In the genomic region with DNA sequence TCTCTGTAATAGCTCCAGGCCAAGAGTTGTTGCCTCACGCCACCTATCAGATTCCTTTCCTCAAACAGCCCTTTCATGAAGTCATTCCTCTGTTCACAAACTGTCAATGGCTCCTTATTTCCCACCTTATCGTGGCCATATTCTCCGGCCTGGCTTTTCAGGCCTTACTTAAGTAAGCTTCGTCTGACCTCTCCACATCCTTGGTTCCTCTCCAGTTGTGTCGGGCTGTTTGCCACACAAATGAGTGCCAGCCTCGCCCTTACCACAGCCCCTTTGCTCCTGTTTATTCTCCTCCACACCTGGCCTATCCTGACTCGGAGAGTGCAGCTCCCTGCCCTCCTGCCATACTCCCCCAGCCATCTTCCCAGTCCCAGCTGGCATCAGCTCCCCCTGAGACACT, we compare ENCODE assay signal across 11 cellular contexts. TPM values are rescaled to one million over a fixed set of nuclear protein-coding genes. Genes with fewer than 3 reads are reported as not detected.
DNase-seq lines count a peak whose midpoint lies in the region; ATAC-seq and TF ChIP-seq lines count a peak whose summit lies in the region.
"Had no signal": no experiment of that assay in that cellular context is flagged by ENCODE, and none has a peak within 500 bp of the region (broad histone marks: within the 10 kb centered on the region; RNA-seq: fewer than 3 reads in every experiment).

No MANE protein-coding gene starts in this region.

- TF ChIP-seq CTCF in mesothelial cell of epicardium (IDR thresholded peaks at IDR 0.05; ENCODE audit: unreplicated experiment) (no peak), testis (IDR thresholded peaks at IDR 0.05) (no peak)

- ATAC-seq in activated CD8-positive, alpha-beta memory T cell treated with anti-CD3 and anti-CD28 coated beads, Interleukin-2, amount 10 ng/mL, durations not matched to agents 7 days and 5 days = no peak
- ATAC-seq in HG02623 (IDR thresholded peaks at IDR 0.05; ENCODE audit: unreplicated experiment) = no peak

- peak overlapping the region; percentile 27 for H3K27ac Mint-ChIP-seq in activated T-cell treated with anti-CD3 and anti-CD28 coated beads, Interleukin-2, amount 50 U/mL, for 24 hours
- no peak overlapping the region for H3K27ac Mint-ChIP-seq in activated CD8-positive, alpha-beta memory T cell treated with anti-CD3 and anti-CD28 coated beads, Interleukin-2, amount 10 ng/mL, durations not matched to agents 7 days and 5 days
- H3K27ac Mint-ChIP-seq in mesothelial cell of epicardium = no peak overlapping the region

- H3K9me3 ChIP-seq in testis (no peaks in the 10 kb centered on the region), MG63 (no peaks in the 10 kb centered on the region)

- H3K27me3 ChIP-seq in testis (no peaks in the 10 kb centered on the region), MG63 (no peaks in the 10 kb centered on the region)

- no peaks in the 10 kb centered on the region for H3K9me3 Mint-ChIP-seq in activated T-cell treated with anti-CD3 and anti-CD28 coated beads, Interleukin-2, amount 50 U/mL, for 24 hours
- no peaks in the 10 kb centered on the region for H3K9me3 Mint-ChIP-seq in activated CD8-positive, alpha-beta memory T cell treated with anti-CD3 and anti-CD28 coated beads, Interleukin-2, amount 10 ng/mL, durations not matched to agents 7 days and 5 days (ENCODE audit: low read depth)
- no peaks in the 10 kb centered on the region for H3K9me3 Mint-ChIP-seq in mesothelial cell of epicardium

- no peak overlapping the region for H3K27ac ChIP-seq in testis

- WGBS in testis, 2 donors = 92 to 93% methylated on average over 7 of the region's 7 CpGs

- intact Hi-C loops in testis (cut with DNase I; ENCODE audit: low total_unique reads) = no loop called here

- CTCF ChIA-PET in activated CD8-positive, alpha-beta memory T cell treated with anti-CD3 and anti-CD28 coated beads, Interleukin-2, amount 10 ng/mL, durations not matched to agents 7 days and 5 days (lab: Charles Lee) = interaction anchor here (0.7 to 24.4 kb wide), 7 partner anchors 11 to 200 kb away, joined by 3 to 458 read pairs (median 8); partner anchors contain the start of genes ANKRD13B and CORO6

- no peak for TF ChIP-seq POLR2A in testis (IDR thresholded peaks at IDR 0.05)

- no peak overlapping the region for H3K4me3 Mint-ChIP-seq in activated T-cell treated with anti-CD3 and anti-CD28 coated beads, Interleukin-2, amount 50 U/mL, for 24 hours
- peak overlapping the region; percentile 8 for H3K4me3 Mint-ChIP-seq in activated CD8-positive, alpha-beta memory T cell treated with anti-CD3 and anti-CD28 coated beads, Interleukin-2, amount 10 ng/mL, durations not matched to agents 7 days and 5 days
- H3K4me3 Mint-ChIP-seq in mesothelial cell of epicardium = peak overlapping the region; percentile 30

- H3K4me3 ChIP-seq in testis (no peak overlapping the region), MG63 (no peak overlapping the region)

- H3K4me1 ChIP-seq in testis = peaks cover 15% of the 10 kb centered on the region

- peaks cover 44% of the 10 kb centered on the region for H3K36me3 Mint-ChIP-seq in activated T-cell treated with anti-CD3 and anti-CD28 coated beads, Interleukin-2, amount 50 U/mL, for 24 hours (ENCODE audit: low read depth)
- H3K36me3 Mint-ChIP-seq in activated CD8-positive, alpha-beta memory T cell treated with anti-CD3 and anti-CD28 coated beads, Interleukin-2, amount 10 ng/mL, durations not matched to agents 7 days and 5 days = peaks cover 12% of the 10 kb centered on the region
- H3K36me3 Mint-ChIP-seq in mesothelial cell of epicardium = peaks cover 5% of the 10 kb centered on the region

- no peaks in the 10 kb centered on the region for H3K27me3 Mint-ChIP-seq in activated T-cell treated with anti-CD3 and anti-CD28 coated beads, Interleukin-2, amount 50 U/mL, for 24 hours
- H3K27me3 Mint-ChIP-seq in activated CD8-positive, alpha-beta memory T cell treated with anti-CD3 and anti-CD28 coated beads, Interleukin-2, amount 10 ng/mL, durations not matched to agents 7 days and 5 days = no peaks in the 10 kb centered on the region
- H3K27me3 Mint-ChIP-seq in mesothelial cell of epicardium (ENCODE audit: low read depth) = peaks cover 9% of the 10 kb centered on the region

- peaks cover 33% of the 10 kb centered on the region for H3K4me1 Mint-ChIP-seq in activated T-cell treated with anti-CD3 and anti-CD28 coated beads, Interleukin-2, amount 50 U/mL, for 24 hours (ENCODE audit: low read depth)
- H3K4me1 Mint-ChIP-seq in activated CD8-positive, alpha-beta memory T cell treated with anti-CD3 and anti-CD28 coated beads, Interleukin-2, amount 10 ng/mL, durations not matched to agents 7 days and 5 days = peaks cover 15% of the 10 kb centered on the region
- peaks cover 31% of the 10 kb centered on the region for H3K4me1 Mint-ChIP-seq in mesothelial cell of epicardium

- no peaks in the 10 kb centered on the region for H3K36me3 ChIP-seq in testis (ENCODE audit: low read depth, missing control alignments)
- H3K36me3 ChIP-seq in MG63 = peaks cover 19% of the 10 kb centered on the region

- DNase-seq in activated T-cell treated with anti-CD3 and anti-CD28 coated beads, Interleukin-2, amount 50 U/mL, for 24 hours = no peak
- DNase-seq in activated T-cell treated with anti-CD3 and anti-CD28 coated beads for 4 hours = no peak
- peak; percentile 36 for DNase-seq in activated CD8-positive, alpha-beta memory T cell treated with anti-CD3 and anti-CD28 coated beads, Interleukin-2, amount 10 ng/mL, durations not matched to agents 7 days and 5 days
- no peak for DNase-seq in mesothelial cell of epicardium (ENCODE audit: low spot score in 2 of 2, unreplicated experiment in 2 of 2)
- peak; percentile 10 for DNase-seq in testis
- no peak for DNase-seq in MG63
- no peak for DNase-seq in NCI-H82 (lab: John Stamatoyannopoulos, UW)
- DNase-seq: activated gamma-delta T cell; NCI-H2227 treated with DMSO at 0.1 percent for 48 hours; stimulated activated CD4-positive, alpha-beta T cell treated with anti-CD3 and anti-CD28 coated beads, Interleukin-1b, Interleukin-23, amount 100 ng/mL, for 48 hours had no signal

RNA-seq across cellular contexts. Expression of gene TP53I13, which starts 2.0 kb away (rescaled TPM):
- 100 to 1,000 TPM in 1 of 2 experiments, 10 to 100 TPM in 1; 97.0 to 131 TPM for total RNA-seq in activated CD8-positive, alpha-beta memory T cell treated with anti-CD3 and anti-CD28 coated beads, Interleukin-2, amount 10 ng/mL, durations not matched to agents 7 days and 5 days
- total RNA-seq in mesothelial cell of epicardium (29.9 to 31.2 TPM (median 30.2 TPM) in 3 replicates), testis (10 to 100 TPM; 72.3 to 89.6 TPM)
- polyA plus RNA-seq in testis (ENCODE audit: insufficient read depth, low read depth, low replicate concordance) = 86.3 TPM
- total RNA-seq in MG63 (2014; rRNA removed; shearing (Covaris generic); ENCODE audit: low replicate concordance) = 28.6 and 48.8 TPM in 2 replicates

RNA-seq across cellular contexts. Expression of gene ABHD15, which starts 3.7 kb away (rescaled TPM):
- 10 to 100 TPM; 20.0 to 20.3 TPM for total RNA-seq in activated CD8-positive, alpha-beta memory T cell treated with anti-CD3 and anti-CD28 coated beads, Interleukin-2, amount 10 ng/mL, durations not matched to agents 7 days and 5 days
- total RNA-seq in mesothelial cell of epicardium (5.2 to 6.1 TPM (median 5.7 TPM) in 3 replicates), testis (1 to 10 TPM; 5.7 to 7.1 TPM)
- polyA plus RNA-seq in testis (ENCODE audit: insufficient read depth, low read depth, low replicate concordance) = 4.5 TPM
- total RNA-seq in MG63 (2014; rRNA removed; shearing (Covaris generic); ENCODE audit: low replicate concordance) = 7.8 and 8.9 TPM in 2 replicates

RNA-seq across cellular contexts. Expression of gene GIT1, which starts 18.9 kb away (rescaled TPM):
- 10 to 100 TPM; 69.5 to 79.5 TPM for total RNA-seq in activated CD8-positive, alpha-beta memory T cell treated with anti-CD3 and anti-CD28 coated beads, Interleukin-2, amount 10 ng/mL, durations not matched to agents 7 days and 5 days
- total RNA-seq in mesothelial cell of epicardium (99.0 to 110 TPM (median 108 TPM) in 3 replicates), testis (100 to 1,000 TPM; 156 to 169 TPM)
- 220 TPM for polyA plus RNA-seq in testis (ENCODE audit: insufficient read depth, low read depth, low replicate concordance)
- 17.1 and 36.4 TPM in 2 replicates for total RNA-seq in MG63 (2014; rRNA removed; shearing (Covaris generic); ENCODE audit: low replicate concordance)

RNA-seq across cellular contexts. Expression of gene ANKRD13B, which starts 22.4 kb away (rescaled TPM):
- 10 to 100 TPM; 15.6 to 20.1 TPM for total RNA-seq in activated CD8-positive, alpha-beta memory T cell treated with anti-CD3 and anti-CD28 coated beads, Interleukin-2, amount 10 ng/mL, durations not matched to agents 7 days and 5 days
- total RNA-seq in mesothelial cell of epicardium (51.7 to 52.7 TPM (median 52.6 TPM) in 3 replicates), testis (10 to 100 TPM; 48.8 to 59.8 TPM)
- polyA plus RNA-seq in testis (ENCODE audit: insufficient read depth, low read depth, low replicate concordance) = 32.8 TPM
- total RNA-seq in MG63 (2014; rRNA removed; shearing (Covaris generic); ENCODE audit: low replicate concordance) = 12.1 and 15.7 TPM in 2 replicates

RNA-seq across cellular contexts. Expression of gene CORO6, which starts 52.2 kb away (rescaled TPM):
- 1 to 10 TPM; 2.7 to 7.0 TPM for total RNA-seq in activated CD8-positive, alpha-beta memory T cell treated with anti-CD3 and anti-CD28 coated beads, Interleukin-2, amount 10 ng/mL, durations not matched to agents 7 days and 5 days
- 3.4 to 3.8 TPM (median 3.4 TPM) in 3 replicates for total RNA-seq in mesothelial cell of epicardium
- total RNA-seq in testis = 10 to 100 TPM; 11.7 to 15.5 TPM
- 6.3 TPM for polyA plus RNA-seq in testis (ENCODE audit: insufficient read depth, low read depth, low replicate concordance)
- 1.2 TPM in 1 of 2 replicates, not detected in the other for total RNA-seq in MG63 (2014; rRNA removed; shearing (Covaris generic); ENCODE audit: low replicate concordance)

Comparison
In these comparisons a context has a peak if more than half of its experiments do, and no peak if none do; other contexts are left out.
1. DNase-seq: peak in activated CD8-positive, alpha-beta memory T cell treated with anti-CD3 and anti-CD28 coated beads, Interleukin-2, amount 10 ng/mL, durations not matched to agents 7 days and 5 days (single experiment) and testis (single experiment); none in activated T-cell treated with anti-CD3 and anti-CD28 coated beads, Interleukin-2, amount 50 U/mL, for 24 hours (single experiment), activated T-cell treated with anti-CD3 and anti-CD28 coated beads for 4 hours (single experiment), mesothelial cell of epicardium (0 of 2), MG63 (single experiment) and NCI-H82 (single experiment).